ENCODE assay signal across 1 cellular context in the genomic region with DNA sequence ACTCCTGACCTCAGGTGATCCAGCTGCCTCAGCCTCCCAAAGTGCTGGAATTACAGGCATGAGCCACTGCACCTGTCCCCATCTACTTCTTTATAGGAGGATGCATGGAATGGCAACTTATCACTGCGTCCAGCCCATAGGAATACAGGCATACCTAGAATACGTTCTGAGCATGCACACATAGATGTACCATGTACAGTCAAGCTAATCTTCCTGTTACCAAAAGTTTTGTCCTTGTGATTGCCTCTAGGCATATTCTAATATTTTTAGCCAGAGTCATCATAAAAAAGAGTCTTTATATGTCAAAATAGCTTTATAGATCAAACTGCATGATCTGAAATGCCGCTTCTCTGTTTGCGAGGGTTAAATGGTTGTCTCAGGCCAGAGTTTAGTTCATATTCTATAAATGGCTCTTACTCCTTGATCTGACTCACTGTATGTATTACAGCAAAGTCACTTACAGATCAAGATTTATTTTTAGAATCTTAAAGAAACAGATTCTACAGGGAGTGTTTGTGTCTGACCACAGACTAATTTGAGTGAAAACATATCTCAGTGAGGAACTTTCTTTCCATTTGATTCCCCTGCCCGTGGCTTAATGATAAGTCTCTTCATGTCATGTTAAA.
A peak's percentile ranks its signal among the peaks of the same experiment; 100 is the strongest.
TF ChIP-seq lines count a peak whose summit lies in the region.

No MANE protein-coding gene starts in this region.

TF ChIP-seq in GM12878, 131 proteins besides CTCF, POLR2A, EP300 and RAD21 (continued from another document):
- TF ChIP-seq ZSCAN29 (IDR thresholded peaks at IDR 0.05), result no peak
- no peak for TF ChIP-seq BCL11A (IDR thresholded peaks at IDR 0.05; ENCODE audit: low read depth, low read length)
- TF ChIP-seq ETV6 (conservative IDR thresholded peaks at IDR 0.05 in 1 of 2, IDR thresholded peaks at IDR 0.05 in 1 of 2; ENCODE audit: borderline replicate concordance in 1 of 2, low read depth in 1 of 2), result 0 out of 4 replicates have a peak, but pooled peaks of 1 of the 2 experiments have one; percentile 30
- TF ChIP-seq, protein P1, sequence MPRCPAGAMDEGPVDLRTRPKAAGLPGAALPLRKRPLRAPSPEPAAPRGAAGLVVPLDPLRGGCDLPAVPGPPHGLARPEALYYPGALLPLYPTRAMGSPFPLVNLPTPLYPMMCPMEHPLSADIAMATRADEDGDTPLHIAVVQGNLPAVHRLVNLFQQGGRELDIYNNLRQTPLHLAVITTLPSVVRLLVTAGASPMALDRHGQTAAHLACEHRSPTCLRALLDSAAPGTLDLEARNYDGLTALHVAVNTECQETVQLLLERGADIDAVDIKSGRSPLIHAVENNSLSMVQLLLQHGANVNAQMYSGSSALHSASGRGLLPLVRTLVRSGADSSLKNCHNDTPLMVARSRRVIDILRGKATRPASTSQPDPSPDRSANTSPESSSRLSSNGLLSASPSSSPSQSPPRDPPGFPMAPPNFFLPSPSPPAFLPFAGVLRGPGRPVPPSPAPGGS (IDR thresholded peaks at IDR 0.05; ENCODE audit: borderline replicate concordance, insufficient read depth, low read depth, low read length, poor library complexity, severe bottlenecking), result peak; percentile 81
- TF ChIP-seq PML (IDR thresholded peaks at IDR 0.05; ENCODE audit: low read length), result peak; percentile 21; the same call in 1 of the 2 replicates
- peak; percentile 55; the same call in 1 of the 2 replicates for TF ChIP-seq FOXM1 (IDR thresholded peaks at IDR 0.05; ENCODE audit: low read depth, low read length)
- peak; percentile 85 for TF ChIP-seq RUNX3 (IDR thresholded peaks at IDR 0.05; ENCODE audit: low read length)
- TF ChIP-seq JUNB (IDR thresholded peaks at IDR 0.05), result peak; percentile 84
- TF ChIP-seq ATF7 (IDR thresholded peaks at IDR 0.05; ENCODE audit: low read depth), result peak; percentile 74
- TF ChIP-seq IKZF2 (IDR thresholded peaks at IDR 0.05), result peak in 1 of 2 experiments; percentile 32; a peak in 1 of 4 replicates
- TF ChIP-seq, protein P2, sequence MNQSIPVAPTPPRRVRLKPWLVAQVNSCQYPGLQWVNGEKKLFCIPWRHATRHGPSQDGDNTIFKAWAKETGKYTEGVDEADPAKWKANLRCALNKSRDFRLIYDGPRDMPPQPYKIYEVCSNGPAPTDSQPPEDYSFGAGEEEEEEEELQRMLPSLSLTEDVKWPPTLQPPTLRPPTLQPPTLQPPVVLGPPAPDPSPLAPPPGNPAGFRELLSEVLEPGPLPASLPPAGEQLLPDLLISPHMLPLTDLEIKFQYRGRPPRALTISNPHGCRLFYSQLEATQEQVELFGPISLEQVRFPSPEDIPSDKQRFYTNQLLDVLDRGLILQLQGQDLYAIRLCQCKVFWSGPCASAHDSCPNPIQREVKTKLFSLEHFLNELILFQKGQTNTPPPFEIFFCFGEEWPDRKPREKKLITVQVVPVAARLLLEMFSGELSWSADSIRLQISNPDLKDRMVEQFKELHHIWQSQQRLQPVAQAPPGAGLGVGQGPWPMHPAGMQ (IDR thresholded peaks at IDR 0.05; ENCODE audit: borderline replicate concordance), result no peak
- TF ChIP-seq ZBED1 (IDR thresholded peaks at IDR 0.05; ENCODE audit: borderline replicate concordance), result peak; percentile 62; the same call in 1 of the 2 replicates
- TF ChIP-seq MEF2B (IDR thresholded peaks at IDR 0.05; ENCODE audit: partially characterized antibody, poor library complexity, severe bottlenecking), result peak; percentile 86
- peak; percentile 99 for TF ChIP-seq MEF2A (IDR thresholded peaks at IDR 0.05; ENCODE audit: insufficient read depth, low read depth, low read length)
- TF ChIP-seq, protein P3, sequence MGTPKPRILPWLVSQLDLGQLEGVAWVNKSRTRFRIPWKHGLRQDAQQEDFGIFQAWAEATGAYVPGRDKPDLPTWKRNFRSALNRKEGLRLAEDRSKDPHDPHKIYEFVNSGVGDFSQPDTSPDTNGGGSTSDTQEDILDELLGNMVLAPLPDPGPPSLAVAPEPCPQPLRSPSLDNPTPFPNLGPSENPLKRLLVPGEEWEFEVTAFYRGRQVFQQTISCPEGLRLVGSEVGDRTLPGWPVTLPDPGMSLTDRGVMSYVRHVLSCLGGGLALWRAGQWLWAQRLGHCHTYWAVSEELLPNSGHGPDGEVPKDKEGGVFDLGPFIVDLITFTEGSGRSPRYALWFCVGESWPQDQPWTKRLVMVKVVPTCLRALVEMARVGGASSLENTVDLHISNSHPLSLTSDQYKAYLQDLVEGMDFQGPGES (IDR thresholded peaks at IDR 0.05), result no peak
- peak; percentile 31; the same call in 1 of the 2 replicates for TF ChIP-seq MTA2 (IDR thresholded peaks at IDR 0.05; ENCODE audit: low read depth)
- TF ChIP-seq CREB1 (IDR thresholded peaks at IDR 0.05; ENCODE audit: low read depth), result 0 out of 2 replicates have a peak, but pooled peaks have one; percentile 29
- TF ChIP-seq NR2F1 (conservative IDR thresholded peaks at IDR 0.05), result no peak
- TF ChIP-seq, protein P4, sequence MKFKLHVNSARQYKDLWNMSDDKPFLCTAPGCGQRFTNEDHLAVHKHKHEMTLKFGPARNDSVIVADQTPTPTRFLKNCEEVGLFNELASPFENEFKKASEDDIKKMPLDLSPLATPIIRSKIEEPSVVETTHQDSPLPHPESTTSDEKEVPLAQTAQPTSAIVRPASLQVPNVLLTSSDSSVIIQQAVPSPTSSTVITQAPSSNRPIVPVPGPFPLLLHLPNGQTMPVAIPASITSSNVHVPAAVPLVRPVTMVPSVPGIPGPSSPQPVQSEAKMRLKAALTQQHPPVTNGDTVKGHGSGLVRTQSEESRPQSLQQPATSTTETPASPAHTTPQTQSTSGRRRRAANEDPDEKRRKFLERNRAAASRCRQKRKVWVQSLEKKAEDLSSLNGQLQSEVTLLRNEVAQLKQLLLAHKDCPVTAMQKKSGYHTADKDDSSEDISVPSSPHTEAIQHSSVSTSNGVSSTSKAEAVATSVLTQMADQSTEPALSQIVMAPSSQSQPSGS (IDR thresholded peaks at IDR 0.05; ENCODE audit: low read length), result peak; percentile 90
- TF ChIP-seq, protein P5, sequence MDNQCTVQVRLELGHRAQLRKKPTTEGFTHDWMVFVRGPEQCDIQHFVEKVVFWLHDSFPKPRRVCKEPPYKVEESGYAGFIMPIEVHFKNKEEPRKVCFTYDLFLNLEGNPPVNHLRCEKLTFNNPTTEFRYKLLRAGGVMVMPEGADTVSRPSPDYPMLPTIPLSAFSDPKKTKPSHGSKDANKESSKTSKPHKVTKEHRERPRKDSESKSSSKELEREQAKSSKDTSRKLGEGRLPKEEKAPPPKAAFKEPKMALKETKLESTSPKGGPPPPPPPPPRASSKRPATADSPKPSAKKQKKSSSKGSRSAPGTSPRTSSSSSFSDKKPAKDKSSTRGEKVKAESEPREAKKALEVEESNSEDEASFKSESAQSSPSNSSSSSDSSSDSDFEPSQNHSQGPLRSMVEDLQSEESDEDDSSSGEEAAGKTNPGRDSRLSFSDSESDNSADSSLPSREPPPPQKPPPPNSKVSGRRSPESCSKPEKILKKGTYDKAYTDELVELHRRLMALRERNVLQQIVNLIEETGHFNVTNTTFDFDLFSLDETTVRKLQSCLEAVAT (IDR thresholded peaks at IDR 0.05), result 0 out of 2 replicates have a peak, but pooled peaks have one; percentile 2
- TF ChIP-seq, protein P6, sequence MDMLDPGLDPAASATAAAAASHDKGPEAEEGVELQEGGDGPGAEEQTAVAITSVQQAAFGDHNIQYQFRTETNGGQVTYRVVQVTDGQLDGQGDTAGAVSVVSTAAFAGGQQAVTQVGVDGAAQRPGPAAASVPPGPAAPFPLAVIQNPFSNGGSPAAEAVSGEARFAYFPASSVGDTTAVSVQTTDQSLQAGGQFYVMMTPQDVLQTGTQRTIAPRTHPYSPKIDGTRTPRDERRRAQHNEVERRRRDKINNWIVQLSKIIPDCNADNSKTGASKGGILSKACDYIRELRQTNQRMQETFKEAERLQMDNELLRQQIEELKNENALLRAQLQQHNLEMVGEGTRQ (IDR thresholded peaks at IDR 0.05; ENCODE audit: borderline replicate concordance, low read depth, low read length), result no peak
- TF ChIP-seq NFIC (IDR thresholded peaks at IDR 0.05; ENCODE audit: low read depth, low read length), result peak; percentile 88
- no peak for TF ChIP-seq NBN (IDR thresholded peaks at IDR 0.05)
- no peak for TF ChIP-seq SPI1 (IDR thresholded peaks at IDR 0.05; ENCODE audit: borderline replicate concordance, insufficient read depth, low read depth, low read length)
- TF ChIP-seq YY1 (IDR thresholded peaks at IDR 0.05; ENCODE audit: low read depth, low read length), result 0 out of 2 replicates have a peak, but pooled peaks have one; percentile 18
- TF ChIP-seq, protein P7, sequence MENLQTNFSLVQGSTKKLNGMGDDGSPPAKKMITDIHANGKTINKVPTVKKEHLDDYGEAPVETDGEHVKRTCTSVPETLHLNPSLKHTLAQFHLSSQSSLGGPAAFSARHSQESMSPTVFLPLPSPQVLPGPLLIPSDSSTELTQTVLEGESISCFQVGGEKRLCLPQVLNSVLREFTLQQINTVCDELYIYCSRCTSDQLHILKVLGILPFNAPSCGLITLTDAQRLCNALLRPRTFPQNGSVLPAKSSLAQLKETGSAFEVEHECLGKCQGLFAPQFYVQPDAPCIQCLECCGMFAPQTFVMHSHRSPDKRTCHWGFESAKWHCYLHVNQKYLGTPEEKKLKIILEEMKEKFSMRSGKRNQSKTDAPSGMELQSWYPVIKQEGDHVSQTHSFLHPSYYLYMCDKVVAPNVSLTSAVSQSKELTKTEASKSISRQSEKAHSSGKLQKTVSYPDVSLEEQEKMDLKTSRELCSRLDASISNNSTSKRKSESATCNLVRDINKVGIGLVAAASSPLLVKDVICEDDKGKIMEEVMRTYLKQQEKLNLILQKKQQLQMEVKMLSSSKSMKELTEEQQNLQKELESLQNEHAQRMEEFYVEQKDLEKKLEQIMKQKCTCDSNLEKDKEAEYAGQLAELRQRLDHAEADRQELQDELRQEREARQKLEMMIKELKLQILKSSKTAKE (IDR thresholded peaks at IDR 0.05; ENCODE audit: low read depth, poor library complexity, severe bottlenecking), result peak; percentile 56
